ENCODE assay signal across 1 cellular context in genomic region chr12:12224240-12224940, GRCh38.
TF ChIP-seq lines count a peak whose summit lies in the region.

No MANE protein-coding gene starts in this region.

TF ChIP-seq in K562, 482 proteins besides CTCF, POLR2A, EP300 and RAD21 (continued from another document):
- TF ChIP-seq CUX1 (CRISPR knock-in tag; IDR thresholded peaks at IDR 0.05) (no peak), SUPT5H (IDR thresholded peaks at IDR 0.05) (no peak), ZNF174 (CRISPR knock-in tag; IDR thresholded peaks at IDR 0.05) (no peak), RNF2 (IDR thresholded peaks at IDR 0.05) (no peak), CXXC5 (CRISPR knock-in tag; IDR thresholded peaks at IDR 0.05) (no peak), PHF8 (IDR thresholded peaks at IDR 0.05; ENCODE audit: borderline replicate concordance, low read length) (no peak), SPI1 (IDR thresholded peaks at IDR 0.05; ENCODE audit: borderline replicate concordance, low read depth, low read length) (no peak), ZNF282 (CRISPR knock-in tag; IDR thresholded peaks at IDR 0.05) (no peak), ZNF699 (CRISPR knock-in tag; IDR thresholded peaks at IDR 0.05; ENCODE audit: insufficient replicate concordance) (no peak), BRF1 (IDR thresholded peaks at IDR 0.05; ENCODE audit: borderline replicate concordance, extremely low read depth, insufficient read length) (no peak), ZBTB12 (CRISPR knock-in tag; IDR thresholded peaks at IDR 0.05) (no peak), SREBF2 (CRISPR knock-in tag; IDR thresholded peaks at IDR 0.05) (no peak), PCBP1 (IDR thresholded peaks at IDR 0.05; ENCODE audit: low read depth, low read length, poor library complexity, severe bottlenecking) (no peak), JUND (IDR thresholded peaks at IDR 0.05; ENCODE audit: borderline replicate concordance, low read depth, low read length) (no peak), JUND (tag; IDR thresholded peaks at IDR 0.05; ENCODE audit: borderline replicate concordance, low read depth, low read length) (no peak), ZNF12 (CRISPR knock-in tag; IDR thresholded peaks at IDR 0.05) (no peak), ZNF445 (CRISPR knock-in tag; IDR thresholded peaks at IDR 0.05; ENCODE audit: low read depth) (no peak), SIN3B (IDR thresholded peaks at IDR 0.05; ENCODE audit: low read depth) (no peak), MTF1 (CRISPR knock-in tag; IDR thresholded peaks at IDR 0.05; ENCODE audit: borderline replicate concordance) (no peak), SMARCE1 (IDR thresholded peaks at IDR 0.05) (no peak), PCBP2 (IDR thresholded peaks at IDR 0.05; ENCODE audit: low read depth, low read length, poor library complexity, severe bottlenecking) (no peak), ELF1 (tag; IDR thresholded peaks at IDR 0.05) (no peak), KLF6 (CRISPR knock-in tag; IDR thresholded peaks at IDR 0.05; ENCODE audit: borderline replicate concordance) (no peak), ZNF778 (CRISPR knock-in tag; IDR thresholded peaks at IDR 0.05) (no peak), FOXM1 (IDR thresholded peaks at IDR 0.05; ENCODE audit: low read depth) (peak; percentile 30; the same call in 1 of the 2 replicates), FOXM1 (CRISPR knock-in tag; IDR thresholded peaks at IDR 0.05; ENCODE audit: low read depth) (no peak), CBX5 (IDR thresholded peaks at IDR 0.05; ENCODE audit: borderline replicate concordance, low read depth) (no peak), DNMT1 (IDR thresholded peaks at IDR 0.05) (no peak), ZSCAN32 (CRISPR knock-in tag; IDR thresholded peaks at IDR 0.05) (no peak), CREM (IDR thresholded peaks at IDR 0.05; ENCODE audit: low read depth) (no peak), HEY1 (CRISPR knock-in tag; IDR thresholded peaks at IDR 0.05; ENCODE audit: borderline replicate concordance) (no peak), ILK (tag; IDR thresholded peaks at IDR 0.05; ENCODE audit: borderline replicate concordance, low read depth) (no peak), WHSC1 (IDR thresholded peaks at IDR 0.05; ENCODE audit: low read length) (no peak)
- TF ChIP-seq, protein P1, sequence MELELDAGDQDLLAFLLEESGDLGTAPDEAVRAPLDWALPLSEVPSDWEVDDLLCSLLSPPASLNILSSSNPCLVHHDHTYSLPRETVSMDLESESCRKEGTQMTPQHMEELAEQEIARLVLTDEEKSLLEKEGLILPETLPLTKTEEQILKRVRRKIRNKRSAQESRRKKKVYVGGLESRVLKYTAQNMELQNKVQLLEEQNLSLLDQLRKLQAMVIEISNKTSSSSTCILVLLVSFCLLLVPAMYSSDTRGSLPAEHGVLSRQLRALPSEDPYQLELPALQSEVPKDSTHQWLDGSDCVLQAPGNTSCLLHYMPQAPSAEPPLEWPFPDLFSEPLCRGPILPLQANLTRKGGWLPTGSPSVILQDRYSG (tag; conservative IDR thresholded peaks at IDR 0.05; ENCODE audit: low read depth) = no peak
- TF ChIP-seq, protein P2, sequence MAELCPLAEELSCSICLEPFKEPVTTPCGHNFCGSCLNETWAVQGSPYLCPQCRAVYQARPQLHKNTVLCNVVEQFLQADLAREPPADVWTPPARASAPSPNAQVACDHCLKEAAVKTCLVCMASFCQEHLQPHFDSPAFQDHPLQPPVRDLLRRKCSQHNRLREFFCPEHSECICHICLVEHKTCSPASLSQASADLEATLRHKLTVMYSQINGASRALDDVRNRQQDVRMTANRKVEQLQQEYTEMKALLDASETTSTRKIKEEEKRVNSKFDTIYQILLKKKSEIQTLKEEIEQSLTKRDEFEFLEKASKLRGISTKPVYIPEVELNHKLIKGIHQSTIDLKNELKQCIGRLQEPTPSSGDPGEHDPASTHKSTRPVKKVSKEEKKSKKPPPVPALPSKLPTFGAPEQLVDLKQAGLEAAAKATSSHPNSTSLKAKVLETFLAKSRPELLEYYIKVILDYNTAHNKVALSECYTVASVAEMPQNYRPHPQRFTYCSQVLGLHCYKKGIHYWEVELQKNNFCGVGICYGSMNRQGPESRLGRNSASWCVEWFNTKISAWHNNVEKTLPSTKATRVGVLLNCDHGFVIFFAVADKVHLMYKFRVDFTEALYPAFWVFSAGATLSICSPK (IDR thresholded peaks at IDR 0.05; ENCODE audit: borderline replicate concordance) = no peak
- TF ChIP-seq, protein P3, sequence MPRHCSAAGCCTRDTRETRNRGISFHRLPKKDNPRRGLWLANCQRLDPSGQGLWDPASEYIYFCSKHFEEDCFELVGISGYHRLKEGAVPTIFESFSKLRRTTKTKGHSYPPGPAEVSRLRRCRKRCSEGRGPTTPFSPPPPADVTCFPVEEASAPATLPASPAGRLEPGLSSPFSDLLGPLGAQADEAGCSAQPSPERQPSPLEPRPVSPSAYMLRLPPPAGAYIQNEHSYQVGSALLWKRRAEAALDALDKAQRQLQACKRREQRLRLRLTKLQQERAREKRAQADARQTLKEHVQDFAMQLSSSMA (CRISPR knock-in tag; IDR thresholded peaks at IDR 0.05) = no peak
- TF ChIP-seq, protein P4, sequence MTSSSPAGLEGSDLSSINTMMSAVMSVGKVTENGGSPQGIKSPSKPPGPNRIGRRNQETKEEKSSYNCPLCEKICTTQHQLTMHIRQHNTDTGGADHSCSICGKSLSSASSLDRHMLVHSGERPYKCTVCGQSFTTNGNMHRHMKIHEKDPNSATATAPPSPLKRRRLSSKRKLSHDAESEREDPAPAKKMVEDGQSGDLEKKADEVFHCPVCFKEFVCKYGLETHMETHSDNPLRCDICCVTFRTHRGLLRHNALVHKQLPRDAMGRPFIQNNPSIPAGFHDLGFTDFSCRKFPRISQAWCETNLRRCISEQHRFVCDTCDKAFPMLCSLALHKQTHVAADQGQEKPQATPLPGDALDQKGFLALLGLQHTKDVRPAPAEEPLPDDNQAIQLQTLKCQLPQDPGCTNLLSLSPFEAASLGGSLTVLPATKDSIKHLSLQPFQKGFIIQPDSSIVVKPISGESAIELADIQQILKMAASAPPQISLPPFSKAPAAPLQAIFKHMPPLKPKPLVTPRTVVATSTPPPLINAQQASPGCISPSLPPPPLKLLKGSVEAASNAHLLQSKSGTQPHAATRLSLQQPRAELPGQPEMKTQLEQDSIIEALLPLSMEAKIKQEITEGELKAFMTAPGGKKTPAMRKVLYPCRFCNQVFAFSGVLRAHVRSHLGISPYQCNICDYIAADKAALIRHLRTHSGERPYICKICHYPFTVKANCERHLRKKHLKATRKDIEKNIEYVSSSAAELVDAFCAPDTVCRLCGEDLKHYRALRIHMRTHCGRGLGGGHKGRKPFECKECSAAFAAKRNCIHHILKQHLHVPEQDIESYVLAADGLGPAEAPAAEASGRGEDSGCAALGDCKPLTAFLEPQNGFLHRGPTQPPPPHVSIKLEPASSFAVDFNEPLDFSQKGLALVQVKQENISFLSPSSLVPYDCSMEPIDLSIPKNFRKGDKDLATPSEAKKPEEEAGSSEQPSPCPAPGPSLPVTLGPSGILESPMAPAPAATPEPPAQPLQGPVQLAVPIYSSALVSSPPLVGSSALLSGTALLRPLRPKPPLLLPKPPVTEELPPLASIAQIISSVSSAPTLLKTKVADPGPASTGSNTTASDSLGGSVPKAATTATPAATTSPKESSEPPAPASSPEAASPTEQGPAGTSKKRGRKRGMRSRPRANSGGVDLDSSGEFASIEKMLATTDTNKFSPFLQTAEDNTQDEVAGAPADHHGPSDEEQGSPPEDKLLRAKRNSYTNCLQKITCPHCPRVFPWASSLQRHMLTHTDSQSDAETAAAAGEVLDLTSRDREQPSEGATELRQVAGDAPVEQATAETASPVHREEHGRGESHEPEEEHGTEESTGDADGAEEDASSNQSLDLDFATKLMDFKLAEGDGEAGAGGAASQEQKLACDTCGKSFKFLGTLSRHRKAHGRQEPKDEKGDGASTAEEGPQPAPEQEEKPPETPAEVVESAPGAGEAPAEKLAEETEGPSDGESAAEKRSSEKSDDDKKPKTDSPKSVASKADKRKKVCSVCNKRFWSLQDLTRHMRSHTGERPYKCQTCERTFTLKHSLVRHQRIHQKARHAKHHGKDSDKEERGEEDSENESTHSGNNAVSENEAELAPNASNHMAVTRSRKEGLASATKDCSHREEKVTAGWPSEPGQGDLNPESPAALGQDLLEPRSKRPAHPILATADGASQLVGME (CRISPR knock-in tag; IDR thresholded peaks at IDR 0.05) = no peak
TF ChIP-seq in K562: peak in this region for 23.
